12 cellular contexts compared by ENCODE assay signal in the genomic region with DNA sequence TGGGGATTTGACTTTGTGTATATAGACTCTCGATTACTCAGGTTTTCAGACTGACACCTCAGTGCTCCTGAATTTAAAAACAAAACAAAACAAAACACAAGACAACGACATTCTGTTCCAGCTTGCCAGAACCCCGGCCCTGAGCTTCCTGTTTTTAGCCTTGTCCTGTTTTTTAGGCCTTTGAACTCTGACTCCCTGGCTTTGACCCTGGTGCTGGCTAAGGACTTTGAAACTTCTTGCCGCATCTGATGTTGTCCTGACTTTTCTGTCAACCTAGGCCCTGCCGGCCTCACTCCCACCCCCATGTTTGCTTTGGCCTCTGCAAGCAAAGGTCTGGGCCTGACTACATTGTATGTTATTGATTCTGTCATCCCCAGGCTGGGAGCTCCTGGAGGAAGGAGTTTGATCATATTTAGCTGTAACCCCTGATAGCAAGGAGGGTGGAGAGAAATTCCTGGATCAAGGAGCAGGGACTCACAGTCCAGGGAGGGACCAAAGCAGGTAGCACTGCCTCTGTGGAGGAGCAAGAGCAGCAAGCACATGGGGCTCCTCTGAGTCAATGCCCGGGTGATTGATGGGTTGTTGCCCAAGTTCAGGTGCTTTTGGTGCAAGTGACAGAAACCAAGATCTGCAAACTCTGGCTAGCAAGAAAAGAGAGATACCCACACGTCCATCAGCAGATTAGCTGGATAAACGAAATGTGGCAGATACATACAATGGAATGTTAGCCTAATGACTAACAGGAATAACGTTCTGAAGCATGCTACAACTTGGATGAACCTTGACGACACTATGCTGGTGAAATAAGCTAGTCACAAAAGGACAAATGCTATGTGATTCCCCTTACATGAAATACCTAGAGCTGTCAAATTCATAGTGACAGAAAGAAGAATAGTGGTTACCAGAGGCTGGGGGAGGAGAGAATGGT. TPM values are rescaled to one million over a fixed set of nuclear protein-coding genes. Genes with fewer than 3 reads are reported as not detected.
DNase-seq lines count a peak whose midpoint lies in the region; TF ChIP-seq lines count a peak whose summit lies in the region.
"Had no signal": no experiment of that assay in that cellular context is flagged by ENCODE, and none has a peak within 500 bp of the region (broad histone marks: within the 10 kb centered on the region; RNA-seq: fewer than 3 reads in every experiment).

No MANE protein-coding gene starts in this region.

- H3K4me3 Mint-ChIP-seq in MCF 10A (ENCODE audit: unreplicated experiment) = no peak overlapping the region

- peaks cover 7% of the 10 kb centered on the region for H3K4me1 Mint-ChIP-seq in MCF 10A (ENCODE audit: insufficient read depth, unreplicated experiment)

- in situ Hi-C loops in mammary epithelial cell (cut with MboI; ENCODE audit: low sequenced_read_pairs in 2 of 2) = loop anchor here (5.0 to 10.0 kb wide), 4 partner anchors 61 to 511 kb away; a partner anchor contains a TSS
- in situ Hi-C loops in transverse colon (cut with MboI; ENCODE audit: low pct_ligation_motif_present in 1 of 4, low pct_unique_long_range_greater_than_20kb in 1 of 4, low sequenced_read_pairs in 3 of 4) = loop anchor here in 3 of 4 donors (5.0 to 25.0 kb wide), 3 partner anchors 169 to 514 kb away; a partner anchor contains a TSS

- no peaks in the 10 kb centered on the region for H3K36me3 Mint-ChIP-seq in MCF 10A (ENCODE audit: insufficient read depth, unreplicated experiment)

- BruUV-seq in MCF 10A (replicated peaks; lab: Mats Ljungman, UMichigan) (no TSS peak), mammary epithelial cell (replicated peaks; lab: Mats Ljungman, UMichigan) (no TSS peak)

- no peaks in the 10 kb centered on the region for H3K79me2 ChIP-seq in mammary epithelial cell (ENCODE audit: insufficient read depth, low read length)

- H3K27ac ChIP-seq in breast epithelium (no peak overlapping the region), mammary epithelial cell (ENCODE audit: insufficient read depth, low read depth, low read length) (no peak overlapping the region), transverse colon (peak overlapping the region in 3 of 4 donors; percentile 1 to 47 (median 29))

- TF ChIP-seq EP300 in transverse colon (IDR thresholded peaks at IDR 0.05; ENCODE audit: low read depth) = no peak

- H4K20me1 ChIP-seq in mammary epithelial cell (ENCODE audit: insufficient read depth, low read length) = no peaks in the 10 kb centered on the region

- dilution Hi-C loops in mammary epithelial cell (cut with HindIII; ENCODE audit: low sequenced_read_pairs) = no loop called here

- H3K9ac ChIP-seq in mammary epithelial cell (ENCODE audit: insufficient read depth, low read length) = no peak overlapping the region

- H3K4me3 ChIP-seq in breast epithelium = no peak overlapping the region
- no peak overlapping the region for H3K4me3 ChIP-seq in mammary epithelial cell (replicated peaks in 1 of 3; ENCODE audit: insufficient read depth in 1 of 3, low read depth in 2 of 3, low read length in 3 of 3)
- H3K4me3 ChIP-seq in transverse colon = no peak overlapping the region

- CTCF ChIA-PET in MCF 10A (lab: Yijun Ruan, JAX) = interaction anchor here (0.6 to 9.9 kb wide), 5 partner anchors 29 to 510 kb away, joined by 3 to 284 read pairs (median 3); no protein-coding TSS in a partner anchor
- CTCF ChIA-PET in mammary epithelial cell (lab: Charles Lee; ENCODE audit: low non-redundant PET) = interaction anchor here (1.0 kb wide), 2 partner anchors 12 to 99 kb away, joined by 3 to 16 read pairs; no protein-coding TSS in a partner anchor
- CTCF ChIA-PET in GM10248 (lab: Yijun Ruan, JAX) = interaction anchor here (0.6 to 19.4 kb wide), 6 partner anchors 8 to 765 kb away, joined by 3 to 420 read pairs (median 6); a partner anchor contains a TSS

- H3K4me2 ChIP-seq in mammary epithelial cell (ENCODE audit: insufficient read depth, low read depth, low read length) = peak overlapping the region; percentile 20

- DNase-seq in MCF 10A (ENCODE audit: unreplicated experiment) (peak; percentile 18), breast epithelium (ENCODE audit: low spot score in 2 of 2) (no peak), mammary epithelial cell (peak; percentile 73), kidney glomerular epithelial cell (lab: John Stamatoyannopoulos, UW) (peak; percentile 18), transverse colon (no peak), GM10248 (ENCODE audit: extremely low spot score) (no peak)
- no peak for DNase-seq in activated CD4-positive, alpha-beta T cell treated with anti-CD3 and anti-CD28 coated beads, Interleukin-2, amount 50 U/mL, for 48 hours
- DNase-seq in activated naive CD4-positive, alpha-beta T cell treated with Interleukin-2 at 50 U/mL for 16 hours = no peak
- DNase-seq: activated T-cell treated with anti-CD3 and anti-CD28 coated beads, Interleukin-2, amount 50 U/mL, for 48 hours; DMS53; NCI-H1930 had no signal

- H3K27me3 Mint-ChIP-seq in MCF 10A (ENCODE audit: insufficient read depth, unreplicated experiment) = no peaks in the 10 kb centered on the region

- H3K4me1 ChIP-seq in breast epithelium (no peaks in the 10 kb centered on the region), mammary epithelial cell (ENCODE audit: insufficient read depth, low read length) (peaks cover 12% of the 10 kb centered on the region), transverse colon (peaks cover 2 to 26% (median 18%) of the 10 kb centered on the region in 4 donors)

- H3K27me3 ChIP-seq in breast epithelium = no peaks in the 10 kb centered on the region
- H3K27me3 ChIP-seq in mammary epithelial cell (ENCODE audit: insufficient read depth, low read length) = no peaks in the 10 kb centered on the region
- H3K27me3 ChIP-seq in transverse colon = no peaks in the 10 kb centered on the region

- intact Hi-C loops in MCF 10A (cut with micrococcal nuclease) (no loop called here), breast epithelium (cut with DNase I; ENCODE audit: low total_unique reads) (loop anchor here (2.0 kb wide), 1 partner anchor 503 kb away; no protein-coding TSS in a partner anchor), mammary epithelial cell (cut with micrococcal nuclease) (no loop called here), transverse colon (cut with DNase I; ENCODE audit: low total_unique reads) (loop anchor here (5.0 kb wide), 1 partner anchor 509 kb away; no protein-coding TSS in a partner anchor)

- H3K9me3 ChIP-seq in breast epithelium = no peaks in the 10 kb centered on the region
- no peaks in the 10 kb centered on the region for H3K9me3 ChIP-seq in mammary epithelial cell (replicated peaks; ENCODE audit: insufficient read depth, low read length)
- H3K9me3 ChIP-seq in transverse colon = no peaks in the 10 kb centered on the region

- TF ChIP-seq CTCF in MCF 10A (IDR thresholded peaks at IDR 0.05; ENCODE audit: unreplicated experiment) (no peak), breast epithelium (IDR thresholded peaks at IDR 0.05) (no peak), mammary epithelial cell (conservative IDR thresholded peaks at IDR 0.05 in 1 of 2, IDR thresholded peaks at IDR 0.05 in 1 of 2; ENCODE audit: extremely low read depth in 1 of 2, insufficient read depth in 1 of 2, low read depth in 1 of 2, low read length in 2 of 2) (no peak), transverse colon (IDR thresholded peaks at IDR 0.05) (no peak), GM10248 (IDR thresholded peaks at IDR 0.05; ENCODE audit: control extremely low read depth, extremely low read depth, low read depth, missing control alignments) (no peak)

- TF ChIP-seq POLR2A in breast epithelium (IDR thresholded peaks at IDR 0.05) = no peak
- no peak for TF ChIP-seq POLR2A in transverse colon (IDR thresholded peaks at IDR 0.05)

- 49% methylated on average over 9 of the region's 10 CpGs for WGBS in mammary epithelial cell (ENCODE audit: low coverage, missing lambda C conversion rate)
- WGBS in transverse colon (ENCODE audit: low coverage in 1 of 2), 2 donors = 31 to 50% methylated on average over 5 to 10 of the region's 10 CpGs

- H2AFZ ChIP-seq in mammary epithelial cell (ENCODE audit: low read depth, low read length) = peak overlapping the region; percentile 48

- H3K36me3 ChIP-seq in breast epithelium (no peaks in the 10 kb centered on the region), mammary epithelial cell (ENCODE audit: insufficient read depth, low read length) (no peaks in the 10 kb centered on the region), transverse colon (no peaks in the 10 kb centered on the region)

- no peaks in the 10 kb centered on the region for H3K9me3 Mint-ChIP-seq in MCF 10A (ENCODE audit: unreplicated experiment)

- no peak overlapping the region for H3K27ac Mint-ChIP-seq in MCF 10A (ENCODE audit: low read depth, unreplicated experiment)

- POLR2A ChIA-PET in MCF 10A (lab: Yijun Ruan, JAX) (interaction anchor here (0.6 to 1.1 kb wide), 8 partner anchors 17 to 509 kb away, joined by 3 to 4 read pairs (median 3); no protein-coding TSS in a partner anchor), GM10248 (lab: Yijun Ruan, JAX) (no interaction called here)

RNA-seq across cellular contexts. Expression of a gene that starts 7.7 kb away (rescaled TPM):
- total RNA-seq in MCF 10A (2022) = not detected in 2 replicates
- under 1 TPM in 1 of 3 donors, not detected in 2; 0.48 TPM for total RNA-seq in breast epithelium
- not detected for total RNA-seq in mammary epithelial cell
- not detected for polyA plus RNA-seq in mammary epithelial cell
- not detected for polyA minus RNA-seq in mammary epithelial cell
- not detected for total RNA-seq in transverse colon
- total RNA-seq: A673 had no signal

RNA-seq across cellular contexts. Expression of a gene that starts 12.9 kb away (rescaled TPM):
- not detected in 2 replicates for total RNA-seq in MCF 10A (2022)
- total RNA-seq in breast epithelium = 10 to 100 TPM; 12.4 to 54.1 (median 31.5) TPM
- total RNA-seq in mammary epithelial cell = not detected
- polyA plus RNA-seq in mammary epithelial cell = not detected
- polyA minus RNA-seq in mammary epithelial cell = not detected
- 10 to 100 TPM in 1 of 4 donors, 1 to 10 TPM in 3; 4.2 to 19.5 (median 6.8) TPM for total RNA-seq in transverse colon
- total RNA-seq: A673 had no signal

RNA-seq across cellular contexts. Expression of a gene that starts 27.8 kb away (rescaled TPM):
- not detected in 2 replicates for total RNA-seq in MCF 10A (2022)
- not detected for total RNA-seq in breast epithelium
- total RNA-seq in mammary epithelial cell = not detected
- polyA plus RNA-seq in mammary epithelial cell = not detected
- not detected for polyA minus RNA-seq in mammary epithelial cell
- 10 to 100 TPM in 3 of 4 donors, 1 to 10 TPM in 1; 6.8 to 68.8 (median 31.5) TPM for total RNA-seq in transverse colon
- total RNA-seq: A673 had no signal

RNA-seq across cellular contexts. Expression of a gene that starts 30.1 kb away (rescaled TPM):
- total RNA-seq in MCF 10A (2022) (not detected in 2 replicates), breast epithelium (not detected), mammary epithelial cell (not detected), transverse colon (not detected)
- not detected for polyA plus RNA-seq in mammary epithelial cell
- polyA minus RNA-seq in mammary epithelial cell = not detected
- total RNA-seq: A673 had no signal

RNA-seq across cellular contexts. Expression of a gene that starts 43.0 kb away (rescaled TPM):
- total RNA-seq in MCF 10A (2022) (0.44 and 2.6 TPM in 2 replicates), breast epithelium (not detected), mammary epithelial cell (under 1 TPM; 0.50 to 0.96 TPM), transverse colon (10 to 100 TPM in 1 of 4 donors, not detected in 3; 39.2 TPM)
- 2.1 TPM for polyA plus RNA-seq in mammary epithelial cell
- polyA minus RNA-seq in mammary epithelial cell = not detected

Comparison
In these comparisons a context has a peak if more than half of its experiments do, and no peak if none do; other contexts are left out.
1. DNase-seq: peak in MCF 10A (single experiment), mammary epithelial cell (single experiment) and kidney glomerular epithelial cell (single experiment); none in breast epithelium (0 of 2), transverse colon (single experiment), activated CD4-positive, alpha-beta T cell treated with anti-CD3 and anti-CD28 coated beads, Interleukin-2, amount 50 U/mL, for 48 hours (0 of 2), GM10248 (single experiment) and activated naive CD4-positive, alpha-beta T cell treated with Interleukin-2 at 50 U/mL for 16 hours (single experiment).
2. intact Hi-C loops: an anchor here in breast epithelium (2.0 kb wide) and transverse colon (5.0 kb wide); none called in MCF 10A and mammary epithelial cell.
3. H3K27ac ChIP-seq: peak in transverse colon (3 of 4); none in breast epithelium (0 of 2) and mammary epithelial cell (single experiment).